13 cellular contexts compared by ENCODE assay signal in genomic region chr2:38850045-38850444, GRCh38. TPM values are rescaled to one million over a fixed set of nuclear protein-coding genes. Genes with fewer than 3 reads are reported as not detected.
DNase-seq lines count a peak whose midpoint lies in the region; ATAC-seq and FAIRE-seq lines count a peak whose summit lies in the region.
"Had no signal": no experiment of that assay in that cellular context is flagged by ENCODE, and none has a peak within 500 bp of the region (broad histone marks: within the 10 kb centered on the region; RNA-seq: fewer than 3 reads in every experiment).

No MANE protein-coding gene starts in this region.

- no peaks in the 10 kb centered on the region for H3K9me3 Mint-ChIP-seq in activated CD4-positive, alpha-beta T cell treated with anti-CD3 and anti-CD28 coated beads, Interleukin-2, amount 10 ng/mL, durations not matched to agents 24 days and 14 days
- H3K9me3 Mint-ChIP-seq: central memory CD8-positive, alpha-beta T cell had no signal

- H3K27ac Mint-ChIP-seq in activated CD4-positive, alpha-beta T cell treated with anti-CD3 and anti-CD28 coated beads, Interleukin-2, amount 10 ng/mL, durations not matched to agents 24 days and 14 days: no peak overlapping the region

- no peaks in the 10 kb centered on the region for H3K4me1 Mint-ChIP-seq in activated CD4-positive, alpha-beta T cell treated with anti-CD3 and anti-CD28 coated beads, Interleukin-2, amount 10 ng/mL, durations not matched to agents 24 days and 14 days
- H3K4me1 Mint-ChIP-seq: central memory CD8-positive, alpha-beta T cell had no signal

- ATAC-seq in GM21360 (IDR thresholded peaks at IDR 0.05; ENCODE audit: unreplicated experiment): peak; percentile 91
- ATAC-seq in HG02885 (IDR thresholded peaks at IDR 0.05; ENCODE audit: poor library complexity, unreplicated experiment): peak; percentile 95
- ATAC-seq in HG03565 (IDR thresholded peaks at IDR 0.05; ENCODE audit: unreplicated experiment): peak; percentile 82

- no peaks in the 10 kb centered on the region for H3K27me3 Mint-ChIP-seq in activated CD4-positive, alpha-beta T cell treated with anti-CD3 and anti-CD28 coated beads, Interleukin-2, amount 10 ng/mL, durations not matched to agents 24 days and 14 days
- H3K27me3 Mint-ChIP-seq: central memory CD8-positive, alpha-beta T cell had no signal

- DNase-seq in GM18507 (ENCODE audit: extremely low spot score, insufficient read length, low read depth) (no peak), NCI-H146 (lab: John Stamatoyannopoulos, UW) (no peak), hippocampal formation (lab: John Stamatoyannopoulos, UW) (no peak), DMS53 (lab: John Stamatoyannopoulos, UW) (no peak)
- DNase-seq in activated CD4-positive, alpha-beta T cell treated with anti-CD3 and anti-CD28 coated beads, Interleukin-2, amount 10 ng/mL, durations not matched to agents 24 days and 14 days: no peak
- DNase-seq: activated naive CD4-positive, alpha-beta T cell treated with anti-CD3 and anti-CD28 coated beads, Interleukin-2, amount 50 U/mL, for 16 hours; NCI-H2029; upper lobe of left lung had no signal

- peak; percentile 83 for FAIRE-seq in GM18507 (lab: Jason Lieb, UNC)
- FAIRE-seq: H54 had no signal

- peaks cover 25% of the 10 kb centered on the region for H3K36me3 Mint-ChIP-seq in activated CD4-positive, alpha-beta T cell treated with anti-CD3 and anti-CD28 coated beads, Interleukin-2, amount 10 ng/mL, durations not matched to agents 24 days and 14 days (ENCODE audit: low read depth)

- H3K4me3 Mint-ChIP-seq in activated CD4-positive, alpha-beta T cell treated with anti-CD3 and anti-CD28 coated beads, Interleukin-2, amount 10 ng/mL, durations not matched to agents 24 days and 14 days: no peak overlapping the region
- H3K4me3 Mint-ChIP-seq: central memory CD8-positive, alpha-beta T cell had no signal

- intact Hi-C loops in activated CD4-positive, alpha-beta T cell treated with anti-CD3 and anti-CD28 coated beads, Interleukin-2, amount 10 ng/mL, durations not matched to agents 24 days and 14 days (cut with micrococcal nuclease): no loop called here

RNA-seq across cellular contexts. Expression of gene DHX57, which starts 25.7 kb away (rescaled TPM):
- 21.0 and 24.3 TPM in 2 replicates for total RNA-seq in activated CD4-positive, alpha-beta T cell treated with anti-CD3 and anti-CD28 coated beads, Interleukin-2, amount 10 ng/mL, durations not matched to agents 24 days and 14 days

RNA-seq across cellular contexts. Expression of gene MORN2, which starts 25.7 kb away (rescaled TPM):
- total RNA-seq in activated CD4-positive, alpha-beta T cell treated with anti-CD3 and anti-CD28 coated beads, Interleukin-2, amount 10 ng/mL, durations not matched to agents 24 days and 14 days: 4.9 and 5.9 TPM in 2 replicates

RNA-seq across cellular contexts. Expression of gene ARHGEF33, which starts 39.6 kb away (rescaled TPM):
- total RNA-seq in activated CD4-positive, alpha-beta T cell treated with anti-CD3 and anti-CD28 coated beads, Interleukin-2, amount 10 ng/mL, durations not matched to agents 24 days and 14 days: 0.09 TPM in 1 of 2 replicates, not detected in the other
